8 cellular contexts compared by ENCODE assay signal in the genomic region with DNA sequence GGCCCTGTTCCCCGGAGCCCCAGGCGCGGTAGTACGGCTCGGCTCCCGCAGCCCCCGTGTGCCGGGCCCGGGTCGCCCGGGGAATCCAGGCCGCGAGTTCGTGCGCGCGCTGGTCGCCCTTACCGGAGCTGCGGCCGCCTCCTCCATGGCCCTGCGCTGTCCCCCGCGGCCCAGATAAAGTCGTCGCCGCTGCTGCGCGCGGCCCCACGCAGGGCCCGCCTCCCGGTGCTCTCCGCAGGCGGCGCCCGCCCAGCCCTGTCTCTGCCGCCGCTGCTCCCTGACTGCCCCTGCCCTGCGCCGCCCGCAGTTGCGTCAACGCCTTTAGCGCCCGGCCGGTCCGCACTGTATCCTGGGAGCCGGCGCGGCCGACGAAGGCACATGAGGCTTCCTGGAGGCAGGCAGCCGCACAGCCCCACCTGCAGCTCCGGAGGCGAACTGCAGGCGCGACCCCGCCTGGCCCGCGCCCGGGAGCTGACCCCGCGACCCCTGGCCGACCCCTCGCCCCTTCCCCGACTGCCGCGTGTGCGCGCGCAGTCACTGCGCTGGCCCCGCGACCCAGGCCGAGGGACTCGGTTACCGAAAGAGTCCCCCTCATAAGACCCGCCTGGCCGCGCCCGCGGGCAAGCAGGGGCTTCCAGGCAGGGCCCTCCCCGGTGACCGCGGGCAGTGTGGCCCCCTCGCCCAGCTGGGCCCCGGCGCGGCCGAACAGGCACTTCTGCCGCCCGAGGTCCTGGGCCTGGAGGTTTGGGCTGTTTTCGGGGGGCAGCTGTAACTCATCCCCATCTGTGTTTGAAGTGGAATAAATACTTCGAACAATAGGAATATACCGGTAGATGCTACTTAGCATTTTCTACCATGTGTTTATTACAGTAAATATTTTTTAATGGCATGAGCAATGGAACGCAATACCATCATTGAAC.
DNase-seq lines count a peak whose midpoint lies in the region; ATAC-seq and TF ChIP-seq lines count a peak whose summit lies in the region.

No MANE protein-coding gene starts in this region.

- ATAC-seq in GM19372 (IDR thresholded peaks at IDR 0.05; ENCODE audit: low read depth, unreplicated experiment) = peak; percentile 93
- peak; percentile 85 for ATAC-seq in HG03521 (IDR thresholded peaks at IDR 0.05; ENCODE audit: unreplicated experiment)
- peak; percentile 97 to 98 (median 98) for ATAC-seq in right lobe of liver

- H3K27ac ChIP-seq in right lobe of liver = peak overlapping the region; percentile 76 to 83 (median 80)

- peak; percentile 92 for TF ChIP-seq POLR2A in right lobe of liver (IDR thresholded peaks at IDR 0.05)

- peaks cover 0 to 14% (median 7%) of the 10 kb centered on the region in 4 donors for H3K36me3 ChIP-seq in right lobe of liver

- H3K4me1 ChIP-seq in right lobe of liver = peaks cover 0 to 9% (median 3%) of the 10 kb centered on the region in 4 donors

- peak overlapping the region; percentile 90 to 98 (median 92) for H3K4me3 ChIP-seq in right lobe of liver

- peak; percentile 97 for DNase-seq in CD1c-positive myeloid dendritic cell (ENCODE audit: extremely low spot score)
- DNase-seq in NCI-H69 (lab: John Stamatoyannopoulos, UW) = peak; percentile 97
- peak; percentile 77 to 87 for DNase-seq in activated CD4-positive, alpha-beta T cell treated with anti-CD3 and anti-CD28 coated beads, Interleukin-2, amount 50 U/mL, for 24 hours (ENCODE audit: low read depth in 1 of 2, low spot score in 1 of 2)
- peak; percentile 92 for DNase-seq in dermis blood vessel endothelial cell
- DNase-seq in right lobe of liver = peak; percentile 94 to 97 (median 95)
- peak; percentile 91 for DNase-seq in stimulated activated CD4-positive, alpha-beta T cell treated with anti-CD3 and anti-CD28 coated beads, Interleukin-4, amount 100 ng/mL, for 24 hours

- intact Hi-C loops in right lobe of liver (cut with DNase I) = no loop called here

- peak in 3 of 4 donors; percentile 97 to 100 (median 100) for TF ChIP-seq CTCF in right lobe of liver (IDR thresholded peaks at IDR 0.05)

- no peaks in the 10 kb centered on the region for H3K9me3 ChIP-seq in right lobe of liver

- 5% methylated on average over 22 of the region's 97 CpGs for WGBS in right lobe of liver (ENCODE audit: insufficient coverage, low coverage, low lambda C conversion rate, missing lambda C conversion rate)

- no peaks in the 10 kb centered on the region for H3K27me3 ChIP-seq in right lobe of liver

Comparison
In these comparisons a context has a peak if more than half of its experiments do, and no peak if none do; other contexts are left out.
1. Peak in every context shown above with its lines: DNase-seq, ATAC-seq, H3K4me3 ChIP-seq and H3K27ac ChIP-seq.